In the genomic region with DNA sequence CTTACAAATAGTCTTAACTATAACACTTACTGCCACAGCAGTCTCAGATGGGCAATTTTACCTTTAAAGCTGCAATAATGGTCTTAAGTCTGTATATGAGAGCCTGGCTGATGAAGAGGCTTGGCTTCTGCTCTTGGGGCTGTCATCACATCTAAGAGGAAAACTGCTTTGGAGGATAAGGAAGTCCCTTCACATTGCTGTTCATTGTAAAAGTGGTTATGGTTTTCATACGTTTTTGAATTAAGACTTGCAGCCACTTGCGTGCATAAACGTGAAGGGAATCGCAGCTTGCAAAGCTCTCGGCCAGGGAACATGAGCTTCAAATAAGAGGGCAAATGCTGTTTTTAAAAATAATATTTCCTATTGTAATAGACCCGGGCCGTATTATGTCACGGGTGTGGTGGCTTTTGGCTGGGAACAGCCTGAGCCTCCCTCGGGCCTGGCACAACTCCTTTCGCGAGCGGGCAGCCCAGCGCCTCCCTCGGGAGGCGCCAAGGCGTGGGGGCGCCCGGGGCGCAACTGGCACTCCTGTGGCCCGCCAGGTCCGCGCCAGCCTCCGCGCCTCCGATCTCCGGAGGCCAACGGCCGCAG, we compare ENCODE assay signal across 8 cellular contexts. TPM values are rescaled to one million over a fixed set of nuclear protein-coding genes. Genes with fewer than 3 reads are reported as not detected.
A peak's percentile ranks its signal among the peaks of the same experiment; 100 is the strongest.
DNase-seq lines count a peak whose midpoint lies in the region; ATAC-seq and TF ChIP-seq lines count a peak whose summit lies in the region.

No MANE protein-coding gene starts in this region.

- H3K27ac ChIP-seq in Panc1 (ENCODE audit: low read length): peak overlapping the region; percentile 98
- peak overlapping the region; percentile 44 to 90 (median 82) for H3K27ac ChIP-seq in esophagus squamous epithelium

- TF ChIP-seq POLR2A in esophagus squamous epithelium (IDR thresholded peaks at IDR 0.05): no peak

- H3K9me3 ChIP-seq in Panc1 (ENCODE audit: control insufficient read depth, insufficient read depth, low read depth, low read length): no peaks in the 10 kb centered on the region
- no peaks in the 10 kb centered on the region for H3K9me3 ChIP-seq in esophagus squamous epithelium

- WGBS in esophagus squamous epithelium, 2 donors: 2 to 8% methylated on average over 5 to 7 of the region's 28 CpGs

- H3K36me3 Mint-ChIP-seq in nephron progenitor cell (ENCODE audit: low read depth): no peaks in the 10 kb centered on the region

- no TSS peak for BruUV-seq in Panc1 (replicated peaks; lab: Mats Ljungman, UMichigan)

- DNase-seq in NCI-H1694 treated with DMSO at 0.1 percent for 48 hours (lab: John Stamatoyannopoulos, UW): peak; percentile 39
- DNase-seq in NCI-H1694 (lab: John Stamatoyannopoulos, UW): no peak
- no peak for DNase-seq in Panc1 (ENCODE audit: low read depth, low spot score)
- DNase-seq in esophagus squamous epithelium (lab: John Stamatoyannopoulos, UW): no peak
- no peak for DNase-seq in nephron progenitor cell
- no peak for DNase-seq in NCI-H82 treated with DMSO at 0.1 percent for 48 hours (lab: John Stamatoyannopoulos, UW; ENCODE audit: unreplicated experiment)
- no peak for DNase-seq in AG20443 (ENCODE audit: low spot score)

- in situ Hi-C loops in Panc1 (cut with HindIII; ENCODE audit: low pct_unique_long_range_greater_than_20kb, low sequenced_read_pairs): no loop called here

- H3K4me1 ChIP-seq in Panc1 (ENCODE audit: control insufficient read depth, insufficient read depth, low read length) (peaks cover 49% of the 10 kb centered on the region), esophagus squamous epithelium (peaks cover 7 to 38% (median 10%) of the 10 kb centered on the region in 3 donors)

- H3K4me3 ChIP-seq in Panc1 (ENCODE audit: low read depth in 2 of 2, low read length in 2 of 2): peak overlapping the region; percentile 59 to 60
- H3K4me3 ChIP-seq in esophagus squamous epithelium: peak overlapping the region; percentile 49 to 85 (median 75)

- no peak overlapping the region for H3K27ac Mint-ChIP-seq in nephron progenitor cell

- POLR2A ChIA-PET in Panc1 (lab: Charles Lee): no interaction called here

- ATAC-seq in Panc1: peak; percentile 78
- ATAC-seq in HG03280 (IDR thresholded peaks at IDR 0.05; ENCODE audit: unreplicated experiment): no peak

- TF ChIP-seq CTCF in Panc1 (IDR thresholded peaks at IDR 0.05) (peak; percentile 25; the same call in 1 of the 2 replicates), esophagus squamous epithelium (IDR thresholded peaks at IDR 0.05) (no peak), nephron progenitor cell (IDR thresholded peaks at IDR 0.05) (no peak)

- H3K4me3 Mint-ChIP-seq in nephron progenitor cell: peak overlapping the region; percentile 77

- H3K9me3 Mint-ChIP-seq in nephron progenitor cell: no peaks in the 10 kb centered on the region

- H3K4me1 Mint-ChIP-seq in nephron progenitor cell: peaks cover 12% of the 10 kb centered on the region

- H3K36me3 ChIP-seq in Panc1 (ENCODE audit: control insufficient read depth, insufficient read depth, low read length) (no peaks in the 10 kb centered on the region), esophagus squamous epithelium (no peaks in the 10 kb centered on the region)

- no peaks in the 10 kb centered on the region for H3K27me3 ChIP-seq in Panc1 (ENCODE audit: control insufficient read depth, insufficient read depth, low read length)
- H3K27me3 ChIP-seq in esophagus squamous epithelium: peaks cover 0 to 9% (median 0%) of the 10 kb centered on the region in 4 donors

- intact Hi-C loops in Panc1 (cut with micrococcal nuclease; ENCODE audit: unreplicated experiment) (loop anchor here (5.0 kb wide), 1 partner anchor 67 kb away; no protein-coding TSS in a partner anchor), esophagus squamous epithelium (cut with DNase I) (no loop called here)

- H3K27me3 Mint-ChIP-seq in nephron progenitor cell (ENCODE audit: low read depth, poor library complexity): peaks cover 76% of the 10 kb centered on the region

- CTCF ChIA-PET in Panc1 (lab: Charles Lee): no interaction called here

RNA-seq across cellular contexts. Expression of a gene that starts 0.6 kb away (rescaled TPM):
- total RNA-seq in Panc1 (2021; ENCODE audit: unreplicated experiment): 34.8 TPM
- 14.1 TPM for polyA plus RNA-seq in Panc1 (2012; ENCODE audit: insufficient read length)
- total RNA-seq in esophagus squamous epithelium: 10 to 100 TPM in 3 of 4 donors, 1 to 10 TPM in 1; 9.2 to 34.3 (median 12.7) TPM

RNA-seq across cellular contexts. Expression of a gene that starts 59.9 kb away (rescaled TPM):
- total RNA-seq in Panc1 (2021; ENCODE audit: unreplicated experiment): 38.8 TPM
- polyA plus RNA-seq in Panc1 (2012; ENCODE audit: insufficient read length): 8.5 TPM
- 10 to 100 TPM; 12.8 to 31.7 (median 24.1) TPM for total RNA-seq in esophagus squamous epithelium

RNA-seq across cellular contexts. Expression of a gene that starts 60.0 kb away (rescaled TPM):
- total RNA-seq in Panc1 (2021; ENCODE audit: unreplicated experiment) (6.7 TPM), esophagus squamous epithelium (10 to 100 TPM in 3 of 4 donors, 1 to 10 TPM in 1; 7.1 to 35.3 (median 15.2) TPM)
- 8.6 TPM for polyA plus RNA-seq in Panc1 (2012; ENCODE audit: insufficient read length)
